Comparison of ENCODE assay signal across 22 cellular contexts in the genomic region with DNA sequence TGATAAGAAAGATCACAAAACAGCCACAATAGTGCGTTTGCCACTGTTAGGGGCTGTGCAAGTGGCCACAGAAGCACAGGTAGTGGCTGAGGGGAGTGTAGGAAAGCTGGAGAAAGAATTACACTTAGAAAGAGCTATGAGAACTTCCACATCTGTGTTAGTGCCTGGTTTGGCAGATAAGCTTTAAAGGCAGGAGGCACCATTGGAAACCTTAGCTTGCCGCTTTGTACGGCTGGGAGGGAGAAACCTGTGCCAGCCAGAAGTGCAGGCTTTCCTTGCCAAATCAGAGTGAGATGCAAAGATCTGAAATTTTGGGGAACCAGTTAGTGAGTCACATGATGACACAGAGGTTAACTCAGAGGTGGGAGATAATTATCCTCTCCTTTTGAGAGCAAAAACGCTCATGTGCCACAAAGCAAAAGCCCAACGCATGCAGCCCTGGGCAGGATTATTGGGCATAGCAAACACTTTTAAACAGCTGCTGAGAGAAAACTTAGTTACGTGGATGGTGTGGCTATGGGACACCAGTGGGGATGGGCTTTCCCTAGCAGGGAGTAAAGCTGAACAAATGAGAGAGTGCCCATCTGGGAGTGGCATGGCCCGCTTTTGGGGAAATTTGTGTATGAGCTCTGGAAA.
"Had no signal": no experiment of that assay in that cellular context is flagged by ENCODE, and none has a peak within 500 bp of the region (broad histone marks: within the 10 kb centered on the region; RNA-seq: fewer than 3 reads in every experiment).

No MANE protein-coding gene starts in this region.

- DNase-seq: effector memory CD8-positive, alpha-beta T cell; erythroblast; foreskin melanocyte; head of caudate nucleus; hippocampal formation; left colon; left ventricle myocardium superior; mesendoderm; naive B cell; posterior cingulate gyrus; spleen; stimulated activated CD4-positive, alpha-beta T cell treated with anti-CD3 and anti-CD28 coated beads, Interleukin-15, amount 100 ng/mL, for 24 hours; stimulated activated CD4-positive, alpha-beta T cell treated with anti-CD3 and anti-CD28 coated beads, Interleukin-1b, Interleukin-23, amount 100 ng/mL, for 48 hours; stimulated activated CD4-positive, alpha-beta T cell treated with anti-CD3 and anti-CD28 coated beads, Interleukin-4, amount 100 ng/mL, for 24 hours; stimulated activated naive B cell treated with anti-CD40 and anti-IgM and Interleukin-4, amounts not matched to agents 10 μg/mL and 1 μg/mL and 100 μg/mL, for 72 hours; stomach; thyroid gland; upper lobe of right lung had no signal

- H3K27me3 Mint-ChIP-seq: dendritic cell treated with granulocyte-macrophage colony-stimulating factor and Interleukin-4, amounts not matched to agents 40 ng/mL and 50 ng/mL, for 4 days; stimulated activated naive B cell treated with anti-CD40 and anti-IgM and Interleukin-4, amounts not matched to agents 10 μg/mL and 1 μg/mL and 100 μg/mL, for 72 hours had no signal

- ATAC-seq: effector memory CD8-positive, alpha-beta T cell; left colon; left ventricle myocardium superior; stimulated activated naive B cell treated with anti-CD40 and anti-IgM and Interleukin-4, amounts not matched to agents 10 μg/mL and 1 μg/mL and 100 μg/mL, for 72 hours; upper lobe of right lung had no signal

- H3K27ac Mint-ChIP-seq: dendritic cell treated with granulocyte-macrophage colony-stimulating factor and Interleukin-4, amounts not matched to agents 40 ng/mL and 50 ng/mL, for 4 days; effector memory CD8-positive, alpha-beta T cell; stimulated activated naive B cell treated with anti-CD40 and anti-IgM and Interleukin-4, amounts not matched to agents 10 μg/mL and 1 μg/mL and 100 μg/mL, for 72 hours had no signal

- H3K27ac ChIP-seq: neutrophil, spleen, stomach, suprapubic skin, thyroid gland, upper lobe of right lung, vagina had no signal

- H3K36me3 Mint-ChIP-seq: naive B cell; stimulated activated naive B cell treated with anti-CD40 and anti-IgM and Interleukin-4, amounts not matched to agents 10 μg/mL and 1 μg/mL and 100 μg/mL, for 72 hours had no signal

- H3K9me3 Mint-ChIP-seq: dendritic cell treated with granulocyte-macrophage colony-stimulating factor and Interleukin-4, amounts not matched to agents 40 ng/mL and 50 ng/mL, for 4 days; effector memory CD8-positive, alpha-beta T cell; stimulated activated naive B cell treated with anti-CD40 and anti-IgM and Interleukin-4, amounts not matched to agents 10 μg/mL and 1 μg/mL and 100 μg/mL, for 72 hours had no signal

- H3K4me1 ChIP-seq: spleen, stomach, suprapubic skin, thyroid gland, upper lobe of right lung, vagina had no signal

- H3K4me3 Mint-ChIP-seq: dendritic cell treated with granulocyte-macrophage colony-stimulating factor and Interleukin-4, amounts not matched to agents 40 ng/mL and 50 ng/mL, for 4 days; effector memory CD8-positive, alpha-beta T cell; stimulated activated naive B cell treated with anti-CD40 and anti-IgM and Interleukin-4, amounts not matched to agents 10 μg/mL and 1 μg/mL and 100 μg/mL, for 72 hours had no signal

- H3K27me3 ChIP-seq: neutrophil, stomach, suprapubic skin, thyroid gland, upper lobe of right lung, vagina had no signal

- H3K4me1 Mint-ChIP-seq: stimulated activated naive B cell treated with anti-CD40 and anti-IgM and Interleukin-4, amounts not matched to agents 10 μg/mL and 1 μg/mL and 100 μg/mL, for 72 hours had no signal
